Comparison of ENCODE assay signal across 21 cellular contexts in genomic region chr12:4285070-4285469, GRCh38. TPM values are rescaled to one million over a fixed set of nuclear protein-coding genes. Genes with fewer than 3 reads are reported as not detected.
DNase-seq lines count a peak whose midpoint lies in the region; ATAC-seq and TF ChIP-seq lines count a peak whose summit lies in the region.
"Had no signal": no experiment of that assay in that cellular context is flagged by ENCODE, and none has a peak within 500 bp of the region (broad histone marks: within the 10 kb centered on the region; RNA-seq: fewer than 3 reads in every experiment).

No MANE protein-coding gene starts in this region.

- no peak for DNase-seq in activated T-cell treated with anti-CD3 and anti-CD28 coated beads, Interleukin-2, amount 50 U/mL, for 24 hours
- DNase-seq in activated T-cell treated with anti-CD3 and anti-CD28 coated beads for 4 hours = no peak
- DNase-seq in activated naive CD8-positive, alpha-beta T cell treated with anti-CD3 and anti-CD28 coated beads, Interleukin-2, amount 50 U/mL, for 24 hours = no peak
- DNase-seq in natural killer cell treated with Interleukin-12 subunit alpha and Interleukin-12 subunit beta and Interleukin-15 and Interleukin-18, amount 100 ng/mL, for 72 hours (ENCODE audit: low spot score) = no peak
- DNase-seq in CD1c-positive myeloid dendritic cell (ENCODE audit: extremely low spot score) = no peak
- DNase-seq in osteocyte (ENCODE audit: extremely low spot score, unreplicated experiment) = no peak
- DNase-seq: activated CD4-positive, CD25-positive, alpha-beta regulatory T cell treated with anti-CD3 and anti-CD28 coated beads, Interleukin-2, amount 50 U/mL, for 72 hours; activated effector memory CD4-positive, alpha-beta T cell treated with anti-CD3 and anti-CD28 coated beads, Interleukin-2, amount 50 U/mL, for 16 hours; anterior cingulate cortex; central memory CD4-positive, alpha-beta T cell; dermis blood vessel endothelial cell; DMS79 treated with DMSO at 0.1 percent for 48 hours; glutamatergic neuron; KG1; MM.1S; NCI-H1417 treated with DMSO at 0.1 percent for 48 hours; nucleus accumbens; PC-3; substantia nigra had no signal

- TF ChIP-seq CTCF in osteocyte (IDR thresholded peaks at IDR 0.05) = no peak

- H3K9me3 Mint-ChIP-seq in activated T-cell treated with anti-CD3 and anti-CD28 coated beads, Interleukin-2, amount 50 U/mL, for 24 hours = no peaks in the 10 kb centered on the region
- no peaks in the 10 kb centered on the region for H3K9me3 Mint-ChIP-seq in activated naive CD8-positive, alpha-beta T cell treated with anti-CD3 and anti-CD28 coated beads, Interleukin-2, amount 50 U/mL, for 24 hours
- H3K9me3 Mint-ChIP-seq in natural killer cell treated with Interleukin-12 subunit alpha and Interleukin-12 subunit beta and Interleukin-15 and Interleukin-18, amount 100 ng/mL, for 72 hours = no peaks in the 10 kb centered on the region
- no peaks in the 10 kb centered on the region for H3K9me3 Mint-ChIP-seq in osteocyte (ENCODE audit: unreplicated experiment)

- H3K4me3 Mint-ChIP-seq in activated T-cell treated with anti-CD3 and anti-CD28 coated beads, Interleukin-2, amount 50 U/mL, for 24 hours = peak overlapping the region; percentile 16
- H3K4me3 Mint-ChIP-seq in activated naive CD8-positive, alpha-beta T cell treated with anti-CD3 and anti-CD28 coated beads, Interleukin-2, amount 50 U/mL, for 24 hours = peak overlapping the region; percentile 32
- peak overlapping the region; percentile 52 for H3K4me3 Mint-ChIP-seq in natural killer cell treated with Interleukin-12 subunit alpha and Interleukin-12 subunit beta and Interleukin-15 and Interleukin-18, amount 100 ng/mL, for 72 hours
- no peak overlapping the region for H3K4me3 Mint-ChIP-seq in osteocyte (ENCODE audit: unreplicated experiment)

- ATAC-seq in activated naive CD8-positive, alpha-beta T cell treated with anti-CD3 and anti-CD28 coated beads, Interleukin-2, amount 50 U/mL, for 24 hours = no peak
- ATAC-seq in natural killer cell treated with Interleukin-12 subunit alpha and Interleukin-12 subunit beta and Interleukin-15 and Interleukin-18, amount 100 ng/mL, for 72 hours = no peak
- no peak for ATAC-seq in HG02678 (IDR thresholded peaks at IDR 0.05; ENCODE audit: unreplicated experiment)
- ATAC-seq: PC-3 had no signal

- H3K36me3 Mint-ChIP-seq in activated T-cell treated with anti-CD3 and anti-CD28 coated beads, Interleukin-2, amount 50 U/mL, for 24 hours (ENCODE audit: low read depth) = peaks cover 100% of the 10 kb centered on the region
- peaks cover 87% of the 10 kb centered on the region for H3K36me3 Mint-ChIP-seq in activated naive CD8-positive, alpha-beta T cell treated with anti-CD3 and anti-CD28 coated beads, Interleukin-2, amount 50 U/mL, for 24 hours (ENCODE audit: low read depth)
- H3K36me3 Mint-ChIP-seq in natural killer cell treated with Interleukin-12 subunit alpha and Interleukin-12 subunit beta and Interleukin-15 and Interleukin-18, amount 100 ng/mL, for 72 hours = peaks cover 47% of the 10 kb centered on the region
- H3K36me3 Mint-ChIP-seq in osteocyte (ENCODE audit: unreplicated experiment) = no peaks in the 10 kb centered on the region

- no peaks in the 10 kb centered on the region for H3K27me3 Mint-ChIP-seq in activated T-cell treated with anti-CD3 and anti-CD28 coated beads, Interleukin-2, amount 50 U/mL, for 24 hours
- H3K27me3 Mint-ChIP-seq in activated naive CD8-positive, alpha-beta T cell treated with anti-CD3 and anti-CD28 coated beads, Interleukin-2, amount 50 U/mL, for 24 hours = no peaks in the 10 kb centered on the region
- no peaks in the 10 kb centered on the region for H3K27me3 Mint-ChIP-seq in natural killer cell treated with Interleukin-12 subunit alpha and Interleukin-12 subunit beta and Interleukin-15 and Interleukin-18, amount 100 ng/mL, for 72 hours
- H3K27me3 Mint-ChIP-seq in osteocyte (ENCODE audit: unreplicated experiment) = peaks cover 15% of the 10 kb centered on the region

- H3K4me1 Mint-ChIP-seq in activated T-cell treated with anti-CD3 and anti-CD28 coated beads, Interleukin-2, amount 50 U/mL, for 24 hours (ENCODE audit: low read depth) = peaks cover 97% of the 10 kb centered on the region
- peaks cover 95% of the 10 kb centered on the region for H3K4me1 Mint-ChIP-seq in activated naive CD8-positive, alpha-beta T cell treated with anti-CD3 and anti-CD28 coated beads, Interleukin-2, amount 50 U/mL, for 24 hours
- peaks cover 78 to 83% of the 10 kb centered on the region in 2 donors for H3K4me1 Mint-ChIP-seq in natural killer cell treated with Interleukin-12 subunit alpha and Interleukin-12 subunit beta and Interleukin-15 and Interleukin-18, amount 100 ng/mL, for 72 hours (ENCODE audit: low read depth in 2 of 2)
- no peaks in the 10 kb centered on the region for H3K4me1 Mint-ChIP-seq in osteocyte (ENCODE audit: unreplicated experiment)

- H3K27ac Mint-ChIP-seq in activated T-cell treated with anti-CD3 and anti-CD28 coated beads, Interleukin-2, amount 50 U/mL, for 24 hours = peak overlapping the region; percentile 90
- peak overlapping the region; percentile 30 for H3K27ac Mint-ChIP-seq in activated naive CD8-positive, alpha-beta T cell treated with anti-CD3 and anti-CD28 coated beads, Interleukin-2, amount 50 U/mL, for 24 hours
- peak overlapping the region; percentile 53 to 64 for H3K27ac Mint-ChIP-seq in natural killer cell treated with Interleukin-12 subunit alpha and Interleukin-12 subunit beta and Interleukin-15 and Interleukin-18, amount 100 ng/mL, for 72 hours
- H3K27ac Mint-ChIP-seq in osteocyte (ENCODE audit: unreplicated experiment) = no peak overlapping the region

TF ChIP-seq in PFSK-1, 5 proteins besides CTCF, POLR2A, EP300 and RAD21:
- TF ChIP-seq SIN3A (IDR thresholded peaks at IDR 0.05; ENCODE audit: borderline replicate concordance, insufficient read depth, low read length) (no peak), POLR2AphosphoS5 (IDR thresholded peaks at IDR 0.05; ENCODE audit: low read depth, low read length) (peak; percentile 27; the same call in 1 of the 2 replicates), TAF1 (IDR thresholded peaks at IDR 0.05; ENCODE audit: borderline replicate concordance, insufficient read depth, low read length) (no peak)
- TF ChIP-seq, protein P1, sequence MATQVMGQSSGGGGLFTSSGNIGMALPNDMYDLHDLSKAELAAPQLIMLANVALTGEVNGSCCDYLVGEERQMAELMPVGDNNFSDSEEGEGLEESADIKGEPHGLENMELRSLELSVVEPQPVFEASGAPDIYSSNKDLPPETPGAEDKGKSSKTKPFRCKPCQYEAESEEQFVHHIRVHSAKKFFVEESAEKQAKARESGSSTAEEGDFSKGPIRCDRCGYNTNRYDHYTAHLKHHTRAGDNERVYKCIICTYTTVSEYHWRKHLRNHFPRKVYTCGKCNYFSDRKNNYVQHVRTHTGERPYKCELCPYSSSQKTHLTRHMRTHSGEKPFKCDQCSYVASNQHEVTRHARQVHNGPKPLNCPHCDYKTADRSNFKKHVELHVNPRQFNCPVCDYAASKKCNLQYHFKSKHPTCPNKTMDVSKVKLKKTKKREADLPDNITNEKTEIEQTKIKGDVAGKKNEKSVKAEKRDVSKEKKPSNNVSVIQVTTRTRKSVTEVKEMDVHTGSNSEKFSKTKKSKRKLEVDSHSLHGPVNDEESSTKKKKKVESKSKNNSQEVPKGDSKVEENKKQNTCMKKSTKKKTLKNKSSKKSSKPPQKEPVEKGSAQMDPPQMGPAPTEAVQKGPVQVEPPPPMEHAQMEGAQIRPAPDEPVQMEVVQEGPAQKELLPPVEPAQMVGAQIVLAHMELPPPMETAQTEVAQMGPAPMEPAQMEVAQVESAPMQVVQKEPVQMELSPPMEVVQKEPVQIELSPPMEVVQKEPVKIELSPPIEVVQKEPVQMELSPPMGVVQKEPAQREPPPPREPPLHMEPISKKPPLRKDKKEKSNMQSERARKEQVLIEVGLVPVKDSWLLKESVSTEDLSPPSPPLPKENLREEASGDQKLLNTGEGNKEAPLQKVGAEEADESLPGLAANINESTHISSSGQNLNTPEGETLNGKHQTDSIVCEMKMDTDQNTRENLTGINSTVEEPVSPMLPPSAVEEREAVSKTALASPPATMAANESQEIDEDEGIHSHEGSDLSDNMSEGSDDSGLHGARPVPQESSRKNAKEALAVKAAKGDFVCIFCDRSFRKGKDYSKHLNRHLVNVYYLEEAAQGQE (IDR thresholded peaks at IDR 0.05; ENCODE audit: insufficient read depth in 1 of 2, low read depth in 2 of 2, low read length in 2 of 2) = no peak

RNA-seq across cellular contexts. Expression of gene CCND2, which starts 11.5 kb away (rescaled TPM):
- polyA plus RNA-seq in PFSK-1 (2012; ENCODE audit: insufficient read length, low read depth) = 156 TPM
- total RNA-seq in natural killer cell treated with Interleukin-12 subunit alpha and Interleukin-12 subunit beta and Interleukin-15 and Interleukin-18, amount 100 ng/mL, for 72 hours = 1,000 to 10,000 TPM in 1 of 2 donors, 100 to 1,000 TPM in 1; 942 to 1,190 TPM
- total RNA-seq in osteocyte = 9.8 and 12.6 TPM in 2 replicates
- total RNA-seq: PC-3 had no signal

RNA-seq across cellular contexts. Expression of gene TIGAR, which starts 35.9 kb away (rescaled TPM):
- 5.7 TPM for polyA plus RNA-seq in PFSK-1 (2012; ENCODE audit: insufficient read length, low read depth)
- 10 to 100 TPM in 1 of 2 donors, 1 to 10 TPM in 1; 7.4 to 10.2 TPM for total RNA-seq in natural killer cell treated with Interleukin-12 subunit alpha and Interleukin-12 subunit beta and Interleukin-15 and Interleukin-18, amount 100 ng/mL, for 72 hours
- total RNA-seq in osteocyte = 16.6 and 19.9 TPM in 2 replicates

Comparison
In these comparisons a context has a peak if more than half of its experiments do, and no peak if none do; other contexts are left out.
1. RNA of gene CCND2, which starts 11.5 kb away (total RNA-seq): 942 to 1,190 TPM in natural killer cell treated with Interleukin-12 subunit alpha and Interleukin-12 subunit beta and Interleukin-15 and Interleukin-18, amount 100 ng/mL, for 72 hours; 9.8 to 12.6 TPM in osteocyte; every median in the first group is over 10 times any median in the second.